ENCODE assay signal across 8 cellular contexts in the genomic region with DNA sequence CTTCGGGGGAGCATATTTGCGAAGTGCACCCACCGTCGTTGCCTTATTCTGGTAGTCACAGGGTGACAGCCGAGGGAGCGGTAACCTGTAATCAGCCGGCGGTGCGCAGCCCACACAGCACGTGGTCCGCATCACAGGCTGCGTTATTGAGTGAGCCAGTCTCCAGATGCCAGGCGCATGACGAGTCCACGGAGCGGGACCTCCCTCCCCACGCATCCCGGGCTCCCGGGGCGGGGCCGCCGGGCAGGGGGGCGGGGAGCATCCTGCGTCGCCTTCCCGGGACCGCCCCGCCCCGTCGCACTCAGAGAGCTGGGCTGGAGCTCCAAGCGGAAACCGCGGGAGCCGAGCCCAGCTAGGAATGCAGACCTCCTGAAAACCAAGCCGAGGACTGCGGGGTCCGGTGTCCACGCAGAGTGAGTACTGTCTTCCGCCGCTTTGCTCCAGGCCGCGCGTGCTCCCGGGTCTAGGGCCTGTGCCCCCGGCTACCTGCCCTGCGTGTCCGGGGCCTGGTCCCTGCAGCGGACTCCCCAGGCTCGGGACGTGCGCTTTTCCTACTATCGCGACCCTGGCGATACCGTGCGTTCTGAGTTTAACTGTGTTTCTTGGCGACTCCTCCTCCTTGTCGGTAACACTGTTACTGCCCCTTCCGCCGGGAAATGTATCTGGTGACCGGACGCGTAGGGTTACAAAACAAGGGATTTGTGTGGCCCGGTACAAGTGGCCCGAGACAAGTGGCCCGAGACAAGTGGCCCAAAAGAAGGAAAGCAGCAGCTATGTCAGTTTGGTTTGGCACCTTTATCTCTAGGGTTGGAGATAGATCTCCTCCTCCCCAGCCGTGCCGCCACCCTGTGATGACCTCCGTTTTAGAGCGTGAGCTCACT. TPM values are rescaled to one million over a fixed set of nuclear protein-coding genes. Genes with fewer than 3 reads are reported as not detected.
DNase-seq lines count a peak whose midpoint lies in the region; FAIRE-seq and TF ChIP-seq lines count a peak whose summit lies in the region.

No MANE protein-coding gene starts in this region.

- no peak for FAIRE-seq in small intestine (lab: Jason Lieb, UNC)

- peak overlapping the region; percentile 93 to 97 for H3K27ac ChIP-seq in small intestine (ENCODE audit: low read depth in 1 of 2, low read length in 1 of 2)

- no peaks in the 10 kb centered on the region for H3K9me3 Mint-ChIP-seq in HFFc6
- H3K9me3 Mint-ChIP-seq in immature natural killer cell: no peaks in the 10 kb centered on the region

- H3K27me3 ChIP-seq in small intestine (ENCODE audit: control insufficient read depth in 2 of 2, insufficient read depth in 2 of 2, low read length in 2 of 2): no peaks in the 10 kb centered on the region

- TF ChIP-seq CTCF in GM12865 (IDR thresholded peaks at IDR 0.05; ENCODE audit: insufficient read depth, low read depth, low read length, missing control alignments) (no peak), HFFc6 (IDR thresholded peaks at IDR 0.05) (no peak), cardiac fibroblast (IDR thresholded peaks at IDR 0.05; ENCODE audit: low read depth, low read length) (no peak)

- peaks cover 8% of the 10 kb centered on the region for H3K36me3 Mint-ChIP-seq in HFFc6 (ENCODE audit: low read depth)
- H3K36me3 Mint-ChIP-seq in immature natural killer cell: peaks cover 0 to 11% (median 5%) of the 10 kb centered on the region in 3 donors

- no peaks in the 10 kb centered on the region for H3K36me3 ChIP-seq in small intestine (ENCODE audit: control insufficient read depth in 2 of 2, insufficient read depth in 2 of 2, low read length in 2 of 2)

- WGBS in small intestine, 3 donors: 1% methylated on average over 60 to 70 of the region's 70 CpGs

- H3K4me3 Mint-ChIP-seq in HFFc6 (peak overlapping the region; percentile 90), immature natural killer cell (peak overlapping the region; percentile 87 to 95 (median 87))

- peaks cover 85% of the 10 kb centered on the region for H3K4me1 Mint-ChIP-seq in HFFc6 (ENCODE audit: low read depth)
- peaks cover 48 to 73% of the 10 kb centered on the region in 2 donors for H3K4me1 Mint-ChIP-seq in immature natural killer cell

- peaks cover 0 to 6% of the 10 kb centered on the region in 2 donors for H3K4me1 ChIP-seq in small intestine (ENCODE audit: control insufficient read depth in 2 of 2, insufficient read depth in 1 of 2, low read depth in 1 of 2, low read length in 1 of 2)

- peak overlapping the region; percentile 96 for H3K27ac Mint-ChIP-seq in HFFc6
- peak overlapping the region; percentile 89 to 99 (median 94) for H3K27ac Mint-ChIP-seq in immature natural killer cell

- H3K9me3 ChIP-seq in small intestine (ENCODE audit: control insufficient read depth, low read depth): no peaks in the 10 kb centered on the region

- H3K27me3 Mint-ChIP-seq in HFFc6 (ENCODE audit: insufficient read depth) (no peaks in the 10 kb centered on the region; the same call in 1 of the 2 replicates), immature natural killer cell (ENCODE audit: low read depth in 3 of 3) (peaks cover 2 to 3% (median 2%) of the 10 kb centered on the region in 3 donors)

- DNase-seq in GM12865 (ENCODE audit: low read depth) (peak; percentile 64), HFFc6 (peak; percentile 95), NCI-H1092 treated with DMSO at 0.1 percent for 48 hours (lab: John Stamatoyannopoulos, UW) (peak; percentile 18), cardiac fibroblast (ENCODE audit: low read depth in 2 of 2) (peak; percentile 96 to 97), immature natural killer cell (peak; percentile 68 to 73 (median 69)), small intestine (peak; percentile 93), DMS114 treated with DMSO at 0.1 percent for 48 hours (lab: John Stamatoyannopoulos, UW; ENCODE audit: unreplicated experiment) (no peak)
- DNase-seq in activated CD4-positive, CD25-positive, alpha-beta regulatory T cell (lab: John Stamatoyannopoulos, UW): peak; percentile 40 to 62 (median 58)

- H3K4me3 ChIP-seq in GM12865 (ENCODE audit: low read depth, low read length): peak overlapping the region; percentile 87
- H3K4me3 ChIP-seq in cardiac fibroblast (replicated peaks in 1 of 2; ENCODE audit: low read depth in 2 of 2, low read length in 2 of 2): peak overlapping the region; percentile 67 to 76
- H3K4me3 ChIP-seq in small intestine (ENCODE audit: low read depth in 1 of 2, low read length in 2 of 2): peak overlapping the region; percentile 48 to 69

RNA-seq across cellular contexts. Expression of a gene that starts 40.6 kb away (rescaled TPM):
- total RNA-seq in HFFc6 (2021; fragmentation: NEBNext Ultra II Directional; extraction: Animal tissue kit (Norgen Biotek cat#: 25700)): 100 to 1,000 TPM; 274 to 342 (median 322) TPM
- polyA plus RNA-seq in immature natural killer cell (100 to 1,000 TPM in 1 of 3 donors, 10 to 100 TPM in 2; 24.0 to 133 (median 59.9) TPM), small intestine (100 to 1,000 TPM in 2 of 3 donors, 10 to 100 TPM in 1; 96.7 to 165 (median 120) TPM)
